Comparison of ENCODE assay signal across 11 cellular contexts in genomic region chr1:23930861-23931471, GRCh38. TPM values are rescaled to one million over a fixed set of nuclear protein-coding genes. Genes with fewer than 3 reads are reported as not detected.
A peak's percentile ranks its signal among the peaks of the same experiment; 100 is the strongest.
DNase-seq lines count a peak whose midpoint lies in the region; ATAC-seq and TF ChIP-seq lines count a peak whose summit lies in the region.
"Had no signal": no experiment of that assay in that cellular context is flagged by ENCODE, and none has a peak within 500 bp of the region (broad histone marks: within the 10 kb centered on the region; RNA-seq: fewer than 3 reads in every experiment).

No MANE protein-coding gene starts in this region.

- H3K36me3 ChIP-seq in GM23248 (ENCODE audit: low read depth) (no peaks in the 10 kb centered on the region), left lung (no peaks in the 10 kb centered on the region), upper lobe of left lung (no peaks in the 10 kb centered on the region)

- TF ChIP-seq POLR2A in upper lobe of left lung (IDR thresholded peaks at IDR 0.05), result no peak

- H3K9me2 ChIP-seq in GM23248 (ENCODE audit: insufficient read depth), result no peaks in the 10 kb centered on the region

- peak overlapping the region; percentile 87 for H2AFZ ChIP-seq in GM23248

- TF ChIP-seq CTCF in astrocyte of the spinal cord (IDR thresholded peaks at IDR 0.05; ENCODE audit: low read depth, low read length) (no peak), left lung (IDR thresholded peaks at IDR 0.05) (no peak), upper lobe of left lung (IDR thresholded peaks at IDR 0.05) (no peak)

- intact Hi-C loops in left lung (cut with DNase I), result no loop called here

- H3K4me3 ChIP-seq in GM23248 (peak overlapping the region; percentile 64), astrocyte of the spinal cord (ENCODE audit: low read depth, low read length) (no peak overlapping the region), left lung (no peak overlapping the region), upper lobe of left lung (no peak overlapping the region)

- H3F3A ChIP-seq in GM23248 (ENCODE audit: insufficient read depth), result peaks cover 24% of the 10 kb centered on the region

- DNase-seq in GM23248 (peak; percentile 88), astrocyte of the spinal cord (ENCODE audit: low read depth, low spot score) (peak; percentile 31), left lung (no peak), upper lobe of left lung (peak in 1 of 2 donors; percentile 60), NCI-H526 (lab: John Stamatoyannopoulos, UW) (no peak)
- DNase-seq in activated CD4-positive, CD25-positive, alpha-beta regulatory T cell treated with anti-CD3 and anti-CD28 coated beads, Interleukin-2, amount 50 U/mL, for 72 hours, result no peak
- DNase-seq: activated effector memory CD4-positive, alpha-beta T cell treated with Interleukin-2 at 50 U/mL for 16 hours; nucleus accumbens; stimulated activated naive CD4-positive, alpha-beta T cell had no signal

- H4K20me1 ChIP-seq in GM23248 (ENCODE audit: insufficient read depth), result no peaks in the 10 kb centered on the region

- H3K27ac ChIP-seq in GM23248 (peak overlapping the region; percentile 90), left lung (peak overlapping the region; percentile 49 to 51), upper lobe of left lung (peak overlapping the region in 3 of 4 donors; percentile 31 to 72 (median 69))

- no peak for TF ChIP-seq EP300 in upper lobe of left lung (IDR thresholded peaks at IDR 0.05)

- in situ Hi-C loops in GM23248 (cut with MboI) (no loop called here), astrocyte of the spinal cord (cut with HindIII; ENCODE audit: low sequenced_read_pairs) (no loop called here)

- ATAC-seq in left lung (peak; percentile 74), upper lobe of left lung (ENCODE audit: low FRiP score in 2 of 2) (peak; percentile 40 to 61), HG03159 (IDR thresholded peaks at IDR 0.05; ENCODE audit: unreplicated experiment) (no peak)

- peak overlapping the region; percentile 89 for H3K4me2 ChIP-seq in GM23248 (ENCODE audit: unreplicated experiment)

- 21 to 28% methylated on average over 11 of the region's 11 CpGs for WGBS in GM23248 (ENCODE audit: low coverage in 1 of 2, low lambda C conversion rate in 2 of 2, missing lambda C conversion rate in 2 of 2), 2 experiments
- 49 to 53% methylated on average over 11 of the region's 11 CpGs for WGBS in upper lobe of left lung, 2 donors

- no peaks in the 10 kb centered on the region for H3K79me2 ChIP-seq in GM23248 (ENCODE audit: insufficient read depth)

- H3K4me1 ChIP-seq in GM23248 (ENCODE audit: insufficient read depth) (peaks cover 21% of the 10 kb centered on the region), left lung (peaks cover 0 to 7% of the 10 kb centered on the region in 2 donors), upper lobe of left lung (peaks cover 0 to 9% (median 0%) of the 10 kb centered on the region in 4 donors)

- peak overlapping the region; percentile 73 for H3K9ac ChIP-seq in GM23248

- no peaks in the 10 kb centered on the region for H3K9me3 ChIP-seq in GM23248 (ENCODE audit: low read depth)
- no peaks in the 10 kb centered on the region for H3K9me3 ChIP-seq in left lung
- no peaks in the 10 kb centered on the region for H3K9me3 ChIP-seq in upper lobe of left lung

- no peaks in the 10 kb centered on the region for H3K27me3 ChIP-seq in GM23248 (replicated peaks; ENCODE audit: insufficient read depth)
- no peaks in the 10 kb centered on the region for H3K27me3 ChIP-seq in left lung
- H3K27me3 ChIP-seq in upper lobe of left lung, result no peaks in the 10 kb centered on the region

RNA-seq across cellular contexts. Expression of gene CNR2, which starts 17.8 kb away (rescaled TPM):
- total RNA-seq in GM23248 (2014; rRNA removed; shearing (Covaris generic)), result not detected in 2 replicates
- not detected in 2 replicates for polyA plus RNA-seq in GM23248 (2016; fragmentation: Nextera tagmentation; extraction: Ambion mirVana)
- total RNA-seq in left lung (under 1 TPM; 0.05 to 0.06 TPM), upper lobe of left lung (under 1 TPM in 4 of 6 donors, not detected in 2; 0.13 to 0.59 (median 0.24) TPM)
- total RNA-seq: glomerular endothelial cell had no signal

RNA-seq across cellular contexts. Expression of gene PNRC2, which starts 28.7 kb away (rescaled TPM):
- 77.3 and 77.9 TPM in 2 replicates for total RNA-seq in GM23248 (2014; rRNA removed; shearing (Covaris generic))
- polyA plus RNA-seq in GM23248 (2016; fragmentation: Nextera tagmentation; extraction: Ambion mirVana), result 67.4 and 71.2 TPM in 2 replicates
- total RNA-seq in left lung (100 to 1,000 TPM in 1 of 2 donors, 10 to 100 TPM in 1; 79.0 to 105 TPM), upper lobe of left lung (100 to 1,000 TPM; 101 to 892 (median 139) TPM)

RNA-seq across cellular contexts. Expression of gene SRSF10, which starts 49.2 kb away (rescaled TPM):
- total RNA-seq in GM23248 (2014; rRNA removed; shearing (Covaris generic)), result 81.7 and 99.4 TPM in 2 replicates
- polyA plus RNA-seq in GM23248 (2016; fragmentation: Nextera tagmentation; extraction: Ambion mirVana), result 111 and 121 TPM in 2 replicates
- total RNA-seq in left lung, result 100 to 1,000 TPM in 1 of 2 donors, 10 to 100 TPM in 1; 84.9 to 102 TPM
- 100 to 1,000 TPM in 2 of 6 donors, 10 to 100 TPM in 4; 66.3 to 187 (median 88.7) TPM for total RNA-seq in upper lobe of left lung

Comparison
In these comparisons a context has a peak if more than half of its experiments do, and no peak if none do; other contexts are left out.
1. DNase-seq: peak in GM23248 (single experiment) and astrocyte of the spinal cord (single experiment); none in left lung (0 of 2), NCI-H526 (0 of 2) and activated CD4-positive, CD25-positive, alpha-beta regulatory T cell treated with anti-CD3 and anti-CD28 coated beads, Interleukin-2, amount 50 U/mL, for 72 hours (single experiment).
2. Peak in every context shown above with its lines, with median percentiles within 50 percentile points of each other: H3K27ac ChIP-seq.